Comparison of ENCODE assay signal across 23 cellular contexts in the genomic region with DNA sequence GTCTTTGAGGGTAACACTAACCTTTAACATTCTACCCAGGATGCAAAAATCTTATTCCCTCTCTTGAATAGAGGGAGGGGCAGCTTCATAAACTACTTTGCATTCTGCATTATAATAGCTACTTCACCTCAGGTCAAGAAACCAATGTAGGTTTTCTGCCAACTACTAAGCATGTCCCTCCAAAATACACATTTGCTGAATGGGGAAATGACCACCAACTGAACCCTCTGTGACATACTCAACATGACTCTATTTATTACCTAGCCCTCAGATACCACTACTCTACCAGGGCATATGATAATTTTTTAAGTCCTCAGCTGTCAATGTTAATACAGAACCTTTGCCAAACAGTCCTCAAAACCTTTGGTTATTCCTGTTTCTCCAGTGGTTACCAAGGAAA.
DNase-seq lines count a peak whose midpoint lies in the region; ATAC-seq and TF ChIP-seq lines count a peak whose summit lies in the region.
"Had no signal": no experiment of that assay in that cellular context is flagged by ENCODE, and none has a peak within 500 bp of the region (broad histone marks: within the 10 kb centered on the region; RNA-seq: fewer than 3 reads in every experiment).

No MANE protein-coding gene starts in this region.

- H3K9me3 ChIP-seq in left ventricle myocardium inferior (replicated peaks): no peaks in the 10 kb centered on the region
- H3K9me3 ChIP-seq: BE2C, BLaER1 had no signal

- no peak overlapping the region for H3K4me3 Mint-ChIP-seq in progenitor cell of endocrine pancreas (ENCODE audit: low read depth)
- H3K4me3 Mint-ChIP-seq: CD14-positive monocyte; CD4-positive, alpha-beta memory T cell; CD4-positive, CD25-positive, alpha-beta regulatory T cell; CD8-positive, alpha-beta memory T cell had no signal

- H3K27ac Mint-ChIP-seq in progenitor cell of endocrine pancreas: no peak overlapping the region
- H3K27ac Mint-ChIP-seq: CD14-positive monocyte; CD4-positive, alpha-beta memory T cell; CD4-positive, CD25-positive, alpha-beta regulatory T cell; CD8-positive, alpha-beta memory T cell had no signal

- no peak for DNase-seq in left ventricle myocardium inferior
- no peak for DNase-seq in Right ventricle myocardium inferior (ENCODE audit: missing footprints)
- DNase-seq in astrocyte of the hippocampus (ENCODE audit: low read depth, low spot score): peak; percentile 80
- DNase-seq in stimulated activated CD4-positive, alpha-beta T cell treated with anti-CD3 and anti-CD28 coated beads, Interleukin-2, amount 100 ng/mL, for 24 hours: no peak
- no peak for DNase-seq in progenitor cell of endocrine pancreas (ENCODE audit: low spot score, unreplicated experiment)
- DNase-seq: 8988T; ACHN; BE2C; C1 segment of cervical spinal cord; CD4-positive, alpha-beta memory T cell; CD4-positive, CD25-positive, alpha-beta regulatory T cell; CD8-positive, alpha-beta memory T cell; COR-L47; DMS 273 treated with DMSO at 0.1 percent for 48 hours; DMS153; DMS53; DMS79; DND-41; EL; GDM1 had no signal

- intact Hi-C loops in left ventricle myocardium inferior (cut with micrococcal nuclease) (no loop called here), Right ventricle myocardium inferior (cut with DNase I) (no loop called here)

- TF ChIP-seq CTCF in left ventricle myocardium inferior (IDR thresholded peaks at IDR 0.05; ENCODE audit: borderline replicate concordance): no peak
- TF ChIP-seq CTCF in progenitor cell of endocrine pancreas (IDR thresholded peaks at IDR 0.05; ENCODE audit: unreplicated experiment): no peak

- no peaks in the 10 kb centered on the region for H3K36me3 ChIP-seq in left ventricle myocardium inferior
- H3K36me3 ChIP-seq: BE2C, BLaER1 had no signal

- H3K4me1 ChIP-seq in left ventricle myocardium inferior: peaks cover 18% of the 10 kb centered on the region
- H3K4me1 ChIP-seq: BE2C had no signal

- H3K27ac ChIP-seq in left ventricle myocardium inferior (replicated peaks): peak overlapping the region; percentile 24
- H3K27ac ChIP-seq: BLaER1 had no signal

- H3K4me1 Mint-ChIP-seq in progenitor cell of endocrine pancreas (ENCODE audit: low read depth): no peaks in the 10 kb centered on the region
- H3K4me1 Mint-ChIP-seq: CD14-positive monocyte; CD4-positive, alpha-beta memory T cell; CD4-positive, CD25-positive, alpha-beta regulatory T cell; CD8-positive, alpha-beta memory T cell had no signal

- no peak for ATAC-seq in Right ventricle myocardium inferior
- ATAC-seq: GM12878 had no signal

- H3K4me3 ChIP-seq in left ventricle myocardium inferior: no peak overlapping the region
- H3K4me3 ChIP-seq: BLaER1, GM12878 had no signal

- H3K27me3 ChIP-seq in left ventricle myocardium inferior (ENCODE audit: low read depth): no peaks in the 10 kb centered on the region
- H3K27me3 ChIP-seq: BE2C, BLaER1 had no signal

- no peaks in the 10 kb centered on the region for H3K36me3 Mint-ChIP-seq in progenitor cell of endocrine pancreas (ENCODE audit: insufficient read depth)
- H3K36me3 Mint-ChIP-seq: CD4-positive, alpha-beta memory T cell; CD4-positive, CD25-positive, alpha-beta regulatory T cell had no signal

- no peaks in the 10 kb centered on the region for H3K9me3 Mint-ChIP-seq in progenitor cell of endocrine pancreas (ENCODE audit: low read depth)
- H3K9me3 Mint-ChIP-seq: CD4-positive, CD25-positive, alpha-beta regulatory T cell; CD8-positive, alpha-beta memory T cell had no signal

- H3K27me3 Mint-ChIP-seq in progenitor cell of endocrine pancreas: no peaks in the 10 kb centered on the region
